ENCODE assay signal across 8 cellular contexts in the genomic region with DNA sequence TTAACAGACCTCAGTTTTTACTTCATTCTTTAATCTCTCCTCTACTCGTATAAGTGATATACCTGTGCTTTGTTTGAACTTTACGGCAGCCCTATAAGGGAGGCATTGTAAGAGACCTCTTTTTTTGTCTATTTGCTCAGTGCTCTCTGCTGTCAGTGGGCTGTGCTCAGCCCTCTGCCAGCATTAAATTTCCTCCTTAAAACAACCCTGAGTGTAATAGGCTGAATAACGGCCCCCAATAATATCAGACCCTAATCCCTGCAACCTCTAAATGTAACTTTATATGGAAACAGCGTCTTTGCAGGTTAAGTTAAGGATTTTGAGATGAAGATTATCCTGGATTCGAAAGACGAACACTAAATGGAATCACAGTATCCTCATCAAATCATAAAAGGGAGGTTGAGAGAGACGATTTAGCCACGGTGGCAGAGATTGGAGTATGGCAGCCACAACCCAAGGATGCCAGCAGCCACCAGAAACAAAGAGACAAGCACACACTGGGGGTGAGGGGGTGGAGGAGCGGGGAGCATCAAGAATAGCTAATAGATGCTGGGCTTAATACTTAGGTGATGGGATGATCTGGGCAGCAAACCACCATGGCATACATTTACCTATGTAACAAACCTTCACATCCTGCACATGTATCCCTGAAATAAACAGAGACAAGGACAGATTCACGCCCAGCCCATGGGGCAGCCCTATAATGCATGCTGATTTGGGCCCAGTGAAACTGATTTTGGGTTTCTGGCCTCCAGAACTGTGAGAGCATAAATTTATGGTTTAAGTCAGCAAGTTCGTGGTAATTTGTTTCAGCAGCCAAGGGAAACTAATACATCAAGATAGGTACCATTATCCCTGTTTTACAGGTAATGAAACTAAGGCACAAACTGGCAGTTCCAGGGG. TPM values are rescaled to one million over a fixed set of nuclear protein-coding genes. Genes with fewer than 3 reads are reported as not detected.
DNase-seq lines count a peak whose midpoint lies in the region; ATAC-seq and TF ChIP-seq lines count a peak whose summit lies in the region.
"Had no signal": no experiment of that assay in that cellular context is flagged by ENCODE, and none has a peak within 500 bp of the region (broad histone marks: within the 10 kb centered on the region; RNA-seq: fewer than 3 reads in every experiment).

No MANE protein-coding gene starts in this region.

- intact Hi-C loops in mucosa of descending colon (cut with DNase I, micrococcal nuclease) = no loop called here

- H3K9ac ChIP-seq in OCI-LY3 (ENCODE audit: low read length) (peak overlapping the region; percentile 92), neuronal stem cell (ENCODE audit: low read depth, low read length, poor library complexity) (peak overlapping the region; percentile 44)

- peaks cover 6% of the 10 kb centered on the region for H3K79me1 ChIP-seq in neuronal stem cell (ENCODE audit: low read depth, low read length)

- no peak overlapping the region for H3K14ac ChIP-seq in neuronal stem cell (ENCODE audit: low read length)

- peaks cover 8% of the 10 kb centered on the region; the same call in 1 of the 2 replicates for H4K20me1 ChIP-seq in OCI-LY3 (ENCODE audit: insufficient read depth, low read length)

- H4K8ac ChIP-seq in neuronal stem cell (ENCODE audit: low read depth, low read length) = no peak overlapping the region

- no peak overlapping the region for H2BK15ac ChIP-seq in neuronal stem cell (ENCODE audit: low read length)

- H3K27me3 ChIP-seq in OCI-LY3 (ENCODE audit: low read depth, low read length) (no peaks in the 10 kb centered on the region), neuronal stem cell (ENCODE audit: control insufficient read depth in 3 of 3, insufficient read depth in 3 of 3, low read depth in 1 of 3, low read length in 3 of 3) (no peaks in the 10 kb centered on the region)

- H3K36me3 ChIP-seq in OCI-LY3 (replicated peaks; ENCODE audit: low read depth, low read length) (no peaks in the 10 kb centered on the region), neuronal stem cell (replicated peaks in 1 of 2; ENCODE audit: control insufficient read depth in 2 of 2, insufficient read depth in 2 of 2, low read length in 2 of 2) (peaks cover 0 to 6% of the 10 kb centered on the region in 2 donors), mucosa of descending colon (ENCODE audit: low read depth) (no peaks in the 10 kb centered on the region)

- no peak overlapping the region for H2AK5ac ChIP-seq in neuronal stem cell (ENCODE audit: low read depth, low read length)

- TF ChIP-seq CTCF in OCI-LY3 (IDR thresholded peaks at IDR 0.05; ENCODE audit: low read depth, low read length) (no peak), epithelial cell of proximal tubule (conservative IDR thresholded peaks at IDR 0.05; ENCODE audit: low read depth, low read length) (no peak), mucosa of descending colon (IDR thresholded peaks at IDR 0.05) (no peak)

- H3K4me1 ChIP-seq in OCI-LY3 (ENCODE audit: low read length) (peaks cover 32% of the 10 kb centered on the region), neuronal stem cell (ENCODE audit: control insufficient read depth in 2 of 2, insufficient read depth in 1 of 2, low read depth in 1 of 2, low read length in 2 of 2) (peaks cover 0 to 2% of the 10 kb centered on the region in 2 donors), mucosa of descending colon (ENCODE audit: low read depth) (peaks cover 18% of the 10 kb centered on the region)

- H3K4me3 ChIP-seq in OCI-LY3 (ENCODE audit: low read length) (peak overlapping the region; percentile 100), epithelial cell of proximal tubule (ENCODE audit: low read depth, low read length) (peak overlapping the region; percentile 86), neuronal stem cell (ENCODE audit: low read length in 2 of 2) (peak overlapping the region; percentile 79 to 81), mucosa of descending colon (no peak overlapping the region)

- peaks cover 53% of the 10 kb centered on the region for H3K79me2 ChIP-seq in OCI-LY3 (ENCODE audit: low read length)

- no peak overlapping the region for H2BK12ac ChIP-seq in neuronal stem cell (ENCODE audit: low read length)

- peak overlapping the region; percentile 88 for H3K4me2 ChIP-seq in OCI-LY3 (ENCODE audit: low read length)
- H3K4me2 ChIP-seq in neuronal stem cell (ENCODE audit: insufficient read depth, low read length, poor library complexity, severe bottlenecking) = peak overlapping the region; percentile 53

- 0 out of 2 replicates have a peak overlapping the region, but pooled peaks have one; percentile 32 for H2AFZ ChIP-seq in OCI-LY3 (ENCODE audit: low read depth, low read length)
- peak overlapping the region; percentile 87 for H2AFZ ChIP-seq in neuronal stem cell (ENCODE audit: low read length)

- no peak overlapping the region for H2BK5ac ChIP-seq in neuronal stem cell (ENCODE audit: low read length)

- no peak overlapping the region for H2BK120ac ChIP-seq in neuronal stem cell (ENCODE audit: low read depth, low read length)

- no peak overlapping the region for H3K4ac ChIP-seq in neuronal stem cell (ENCODE audit: low read length)

- H3K27ac ChIP-seq in OCI-LY3 (ENCODE audit: low read length) = no peak overlapping the region
- H3K27ac ChIP-seq in neuronal stem cell (replicated peaks; ENCODE audit: low read length) = no peak overlapping the region

- ATAC-seq in GM18870 (IDR thresholded peaks at IDR 0.05; ENCODE audit: unreplicated experiment) = peak; percentile 23
- ATAC-seq in HG02798 (IDR thresholded peaks at IDR 0.05; ENCODE audit: poor library complexity, unreplicated experiment) = peak; percentile 30
- no peak for ATAC-seq in mucosa of descending colon

- no CpG with 5 or more reads among the region's 11 CpGs for WGBS in neuronal stem cell (ENCODE audit: extremely low coverage in 2 of 2, insufficient read length in 2 of 2, insufficient replicate concordance in 1 of 2), 2 donors

- H3K23ac ChIP-seq in neuronal stem cell (ENCODE audit: low read depth, low read length, poor library complexity) = no peak overlapping the region

- H3K18ac ChIP-seq in neuronal stem cell (ENCODE audit: low read length) = no peak overlapping the region

- no peak overlapping the region for H4K91ac ChIP-seq in neuronal stem cell (ENCODE audit: low read depth, low read length, poor library complexity)

- H3K9me3 ChIP-seq in OCI-LY3 (ENCODE audit: insufficient read depth, low read length) (no peaks in the 10 kb centered on the region), neuronal stem cell (replicated peaks in 1 of 2; ENCODE audit: control insufficient read depth in 2 of 2, insufficient read depth in 1 of 2, low read depth in 1 of 2, low read length in 2 of 2) (no peaks in the 10 kb centered on the region), mucosa of descending colon (no peaks in the 10 kb centered on the region)

- no peak for DNase-seq in epithelial cell of proximal tubule (ENCODE audit: low read depth)
- DNase-seq in neuronal stem cell (ENCODE audit: low spot score) = no peak
- no peak for DNase-seq in mucosa of descending colon
- DNase-seq in COR-L47 (lab: John Stamatoyannopoulos, UW) = no peak

RNA-seq across cellular contexts. Expression of gene FARSB, which starts 0.9 kb away (rescaled TPM):
- total RNA-seq in epithelial cell of proximal tubule (18.3 and 34.8 TPM in 2 replicates), mucosa of descending colon (10 to 100 TPM; 18.0 to 27.2 (median 21.1) TPM)
- 32.2 TPM for polyA plus RNA-seq in neuronal stem cell (2013, experiment 1 of 2)
- 32.4 TPM for polyA plus RNA-seq in neuronal stem cell (2013, experiment 2 of 2)

RNA-seq across cellular contexts. Expression of gene MOGAT1, which starts 14.7 kb away (rescaled TPM):
- total RNA-seq in epithelial cell of proximal tubule (not detected in 2 replicates), mucosa of descending colon (under 1 TPM in 1 of 3 donors, not detected in 2; 0.38 TPM)
- 0.13 TPM for polyA plus RNA-seq in neuronal stem cell (2013, experiment 1 of 2)
- 0.28 TPM for polyA plus RNA-seq in neuronal stem cell (2013, experiment 2 of 2)
- total RNA-seq: dermis microvascular lymphatic vessel endothelial cell had no signal
